ENCODE assay signal across 11 cellular contexts in the genomic region with DNA sequence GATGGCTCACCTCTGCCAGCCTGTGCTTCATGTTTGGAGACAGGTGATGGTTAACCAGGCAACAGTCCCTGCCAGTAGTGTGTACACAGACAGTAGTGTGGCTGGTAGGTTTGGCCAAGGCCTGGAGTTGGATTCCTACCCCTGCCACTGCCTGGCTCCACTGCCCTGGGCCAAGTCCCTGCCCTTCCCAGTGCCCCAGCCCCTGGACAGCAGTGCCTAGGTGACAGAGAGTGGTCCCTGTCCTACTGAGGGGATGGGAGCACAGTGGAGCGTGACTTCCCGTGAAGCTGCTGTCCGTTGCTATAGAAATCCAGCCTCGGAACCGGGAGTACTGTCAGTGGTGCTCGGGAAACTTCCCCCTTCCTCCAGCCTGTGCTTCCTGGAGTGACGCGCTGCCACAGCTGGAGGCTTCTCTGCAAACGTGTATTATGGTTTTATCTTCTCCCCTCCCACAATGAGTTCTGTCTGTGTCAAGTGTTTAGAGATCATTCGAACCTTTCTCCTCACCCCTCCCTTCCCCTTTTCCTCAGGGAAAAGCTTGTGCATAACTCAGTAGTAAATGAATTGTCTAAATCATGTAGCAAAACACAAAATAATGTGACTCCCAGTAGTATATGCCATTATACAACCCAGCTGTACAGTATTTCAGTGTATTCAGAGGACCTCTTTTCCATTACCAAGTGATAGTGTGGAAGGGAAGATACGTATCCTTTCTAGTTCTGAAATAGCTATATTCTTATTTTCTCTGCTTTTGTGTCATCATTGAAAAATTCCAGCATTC.
DNase-seq lines count a peak whose midpoint lies in the region; ATAC-seq and TF ChIP-seq lines count a peak whose summit lies in the region.
"Had no signal": no experiment of that assay in that cellular context is flagged by ENCODE, and none has a peak within 500 bp of the region (broad histone marks: within the 10 kb centered on the region; RNA-seq: fewer than 3 reads in every experiment).

No MANE protein-coding gene starts in this region.

- H3K9me3 ChIP-seq in RWPE2 (ENCODE audit: severe bottlenecking) = no peaks in the 10 kb centered on the region

- H3K27me3 ChIP-seq in RWPE2 (ENCODE audit: insufficient read depth, poor library complexity, severe bottlenecking) = no peaks in the 10 kb centered on the region

- DNase-seq in DMS153 (lab: John Stamatoyannopoulos, UW) = peak; percentile 39
- DNase-seq in DMS153 treated with DMSO at 0.1 percent for 48 hours (lab: John Stamatoyannopoulos, UW; ENCODE audit: unreplicated experiment) = no peak
- DNase-seq in RWPE2 (ENCODE audit: low spot score) = no peak
- DNase-seq in fibroblast of pulmonary artery (ENCODE audit: low read depth) = peak; percentile 80
- DNase-seq in renal cortical epithelial cell (ENCODE audit: low read depth) = peak; percentile 24
- no peak for DNase-seq in RKO (ENCODE audit: low spot score)
- no peak for DNase-seq in COLO829 (ENCODE audit: low spot score)
- DNase-seq: activated effector memory CD4-positive, alpha-beta T cell treated with Interleukin-2 at 50 U/mL for 16 hours had no signal

- H3K4me3 ChIP-seq in RWPE2 (ENCODE audit: severe bottlenecking) = no peak overlapping the region
- H3K4me3 ChIP-seq in fibroblast of pulmonary artery (replicated peaks; ENCODE audit: low read depth, low read length) = no peak overlapping the region

- ATAC-seq in RWPE2 (ENCODE audit: low read depth) (peak; percentile 35; the same call in 1 of the 3 replicates), GM21786 (IDR thresholded peaks at IDR 0.05; ENCODE audit: unreplicated experiment) (no peak)
- ATAC-seq: stimulated activated effector memory CD8-positive, alpha-beta T cell treated with anti-CD3 and anti-CD28 coated beads, Interleukin-12 subunit alpha, Interleukin-12 subunit beta, amount 100 ng/mL, for 72 hours had no signal

- H3K27ac ChIP-seq in RWPE2 (ENCODE audit: poor library complexity, severe bottlenecking) = peak overlapping the region; percentile 64
- H3K27ac ChIP-seq: 22Rv1 had no signal

- H3K36me3 ChIP-seq in RWPE2 (ENCODE audit: low read depth) = no peaks in the 10 kb centered on the region

- peaks cover 7% of the 10 kb centered on the region for H3K4me1 ChIP-seq in RWPE2 (ENCODE audit: insufficient read depth, poor library complexity, severe bottlenecking)

- TF ChIP-seq CTCF in RWPE2 (IDR thresholded peaks at IDR 0.05; ENCODE audit: poor library complexity, severe bottlenecking) = no peak
- TF ChIP-seq CTCF in fibroblast of pulmonary artery (IDR thresholded peaks at IDR 0.05; ENCODE audit: low read length, missing control alignments) = no peak

Comparison
In these comparisons a context has a peak if more than half of its experiments do, and no peak if none do; other contexts are left out.
1. DNase-seq: peak in DMS153 (single experiment), fibroblast of pulmonary artery (single experiment) and renal cortical epithelial cell (single experiment); none in DMS153 treated with DMSO at 0.1 percent for 48 hours (single experiment), RWPE2 (single experiment), RKO (single experiment) and COLO829 (single experiment).